In the genomic region with DNA sequence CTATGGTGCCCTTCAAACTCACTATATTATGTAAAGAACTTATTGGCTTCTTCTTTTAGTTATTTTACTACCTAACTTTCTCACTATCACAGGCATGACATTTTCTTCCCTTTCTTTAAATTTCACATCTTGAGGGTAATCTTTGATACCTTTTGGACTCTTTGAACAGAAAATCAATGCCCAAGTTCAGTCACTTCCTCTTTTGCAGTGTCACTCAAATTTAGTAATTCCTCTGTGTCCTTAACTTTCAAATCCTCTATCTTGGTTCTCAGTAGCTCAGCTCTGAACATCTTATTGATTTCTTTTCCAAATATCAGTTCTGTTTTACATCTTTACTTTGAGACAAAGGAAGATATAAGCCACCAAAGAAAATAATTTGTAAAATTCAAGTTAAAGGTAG, we compare ENCODE assay signal across 1 cellular context.
TF ChIP-seq lines count a peak whose summit lies in the region.

No MANE protein-coding gene starts in this region.

TF ChIP-seq in GM12878, 131 proteins besides CTCF, POLR2A, EP300 and RAD21 (continued from another document):
- TF ChIP-seq SP1 (IDR thresholded peaks at IDR 0.05; ENCODE audit: low read depth, low read length) (no peak), NFYA (IDR thresholded peaks at IDR 0.05; ENCODE audit: borderline replicate concordance, low read depth, low read length) (no peak), RCOR1 (conservative IDR thresholded peaks at IDR 0.05; ENCODE audit: low read depth, low read length) (no peak)
